Comparison of ENCODE assay signal across 26 cellular contexts in the genomic region with DNA sequence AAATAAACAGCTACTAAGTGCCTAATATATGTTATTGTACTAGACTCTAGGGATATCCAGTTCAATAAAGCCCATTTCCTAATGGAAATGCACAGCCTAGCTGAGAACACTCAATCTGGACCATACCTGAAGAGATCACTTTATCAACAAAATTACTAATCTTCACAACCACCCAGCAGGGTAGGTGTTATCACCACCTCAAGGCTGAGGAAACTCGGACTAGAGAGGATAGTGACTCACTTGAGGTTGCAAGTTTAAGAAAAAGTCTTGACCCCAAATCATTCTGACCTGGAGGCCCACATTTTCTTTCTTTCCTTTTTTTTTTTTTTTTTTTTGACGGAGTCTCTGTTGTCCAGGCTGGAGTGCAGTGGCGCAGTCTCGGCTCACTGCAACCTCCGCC.
"Had no signal": no experiment of that assay in that cellular context is flagged by ENCODE, and none has a peak within 500 bp of the region (broad histone marks: within the 10 kb centered on the region; RNA-seq: fewer than 3 reads in every experiment).

No MANE protein-coding gene starts in this region.

- H3K36me3 Mint-ChIP-seq: naive thymus-derived CD4-positive, alpha-beta T cell had no signal

- H3K27ac ChIP-seq: colonic mucosa, epithelial cell of prostate, esophagus squamous epithelium, gastrocnemius medialis, heart right ventricle, left lung, lower lobe of right lung had no signal

- H3K4me3 Mint-ChIP-seq: dendritic cell treated with granulocyte-macrophage colony-stimulating factor and Interleukin-4, amounts not matched to agents 40 ng/mL and 50 ng/mL, for 4 days; effector memory CD8-positive, alpha-beta T cell; endodermal cell; naive thymus-derived CD4-positive, alpha-beta T cell had no signal

- DNase-seq: colonic mucosa; cortex of kidney; effector CD8-positive, alpha-beta T cell; effector memory CD8-positive, alpha-beta T cell; endodermal cell; esophagus squamous epithelium; foreskin fibroblast; foreskin melanocyte; gastrocnemius medialis; glutamatergic neuron; head of caudate nucleus; heart right ventricle; hippocampal formation; left cardiac atrium; left lung; left ventricle myocardium superior; lower lobe of right lung; mesenchymal stem cell; midbrain; naive thymus-derived CD4-positive, alpha-beta T cell had no signal

- ATAC-seq: effector memory CD8-positive, alpha-beta T cell; esophagus mucosa; gastrocnemius medialis; heart right ventricle; left cardiac atrium; left lung; left ventricle myocardium superior; lower lobe of right lung; naive thymus-derived CD4-positive, alpha-beta T cell had no signal

- H3K4me1 ChIP-seq: colonic mucosa, lower lobe of right lung had no signal

- H3K27me3 ChIP-seq: colonic mucosa, gastrocnemius medialis had no signal

- H3K9me3 ChIP-seq: colonic mucosa, esophagus squamous epithelium, gastrocnemius medialis, heart right ventricle, left lung, lower lobe of right lung had no signal

- H3K4me3 ChIP-seq: colonic mucosa, esophagus squamous epithelium, gastrocnemius medialis, heart right ventricle, left lung, lower lobe of right lung had no signal

- FAIRE-seq: endometrium, islet of Langerhans, keratinocyte had no signal

- H3K9me3 Mint-ChIP-seq: dendritic cell treated with granulocyte-macrophage colony-stimulating factor and Interleukin-4, amounts not matched to agents 40 ng/mL and 50 ng/mL, for 4 days; effector memory CD8-positive, alpha-beta T cell; endodermal cell had no signal

- H3K27ac Mint-ChIP-seq: dendritic cell treated with granulocyte-macrophage colony-stimulating factor and Interleukin-4, amounts not matched to agents 40 ng/mL and 50 ng/mL, for 4 days; effector memory CD8-positive, alpha-beta T cell; naive thymus-derived CD4-positive, alpha-beta T cell had no signal

- H3K36me3 ChIP-seq: colonic mucosa, esophagus squamous epithelium, gastrocnemius medialis, heart right ventricle, left lung, lower lobe of right lung had no signal
